Comparison of ENCODE assay signal across 9 cellular contexts in genomic region chr2:143161982-143162837, GRCh38. TPM values are rescaled to one million over a fixed set of nuclear protein-coding genes. Genes with fewer than 3 reads are reported as not detected.
A peak's percentile ranks its signal among the peaks of the same experiment; 100 is the strongest.
DNase-seq lines count a peak whose midpoint lies in the region; ATAC-seq and TF ChIP-seq lines count a peak whose summit lies in the region.
"Had no signal": no experiment of that assay in that cellular context is flagged by ENCODE, and none has a peak within 500 bp of the region (broad histone marks: within the 10 kb centered on the region; RNA-seq: fewer than 3 reads in every experiment).

No MANE protein-coding gene starts in this region.

- peak; percentile 75 for ATAC-seq in HG02610 (IDR thresholded peaks at IDR 0.05; ENCODE audit: unreplicated experiment)
- ATAC-seq in activated B cell treated with CpG ODN at 0.5 μM for 24 hours (ENCODE audit: low read depth), result peak; percentile 95
- ATAC-seq in stimulated activated naive CD8-positive, alpha-beta T cell treated with anti-CD3 and anti-CD28 coated beads, Interleukin-15, amount 100 ng/mL, for 72 hours, result peak; percentile 99

- no peaks in the 10 kb centered on the region for H3K9me3 Mint-ChIP-seq in activated B cell treated with CpG ODN at 0.5 μM for 24 hours
- no peaks in the 10 kb centered on the region for H3K9me3 Mint-ChIP-seq in stimulated activated naive CD8-positive, alpha-beta T cell treated with anti-CD3 and anti-CD28 coated beads, Interleukin-15, amount 100 ng/mL, for 72 hours

- peaks cover 76% of the 10 kb centered on the region for H3K4me1 Mint-ChIP-seq in activated B cell treated with CpG ODN at 0.5 μM for 24 hours
- peaks cover 83% of the 10 kb centered on the region for H3K4me1 Mint-ChIP-seq in stimulated activated naive CD8-positive, alpha-beta T cell treated with anti-CD3 and anti-CD28 coated beads, Interleukin-15, amount 100 ng/mL, for 72 hours

- no peak overlapping the region for H3K27ac ChIP-seq in coronary artery
- H3K27ac ChIP-seq: skin epidermis had no signal

- H3K36me3 Mint-ChIP-seq in activated B cell treated with CpG ODN at 0.5 μM for 24 hours (ENCODE audit: low read depth), result peaks cover 54% of the 10 kb centered on the region

- no peak overlapping the region for H3K4me3 ChIP-seq in coronary artery
- H3K4me3 ChIP-seq: skin epidermis had no signal

- no peak overlapping the region for H3K4me3 Mint-ChIP-seq in activated B cell treated with CpG ODN at 0.5 μM for 24 hours
- no peak overlapping the region for H3K4me3 Mint-ChIP-seq in stimulated activated naive CD8-positive, alpha-beta T cell treated with anti-CD3 and anti-CD28 coated beads, Interleukin-15, amount 100 ng/mL, for 72 hours

- POLR2A ChIA-PET in activated B cell treated with CpG ODN at 0.5 μM for 24 hours (lab: Charles Lee), result interaction anchor here (0.9 to 1.6 kb wide), 6 partner anchors 9 to 99 kb away, joined by 3 to 8 read pairs (median 4); partner anchors contain the start of gene ARHGAP15

- no peaks in the 10 kb centered on the region for H3K27me3 Mint-ChIP-seq in activated B cell treated with CpG ODN at 0.5 μM for 24 hours
- no peaks in the 10 kb centered on the region for H3K27me3 Mint-ChIP-seq in stimulated activated naive CD8-positive, alpha-beta T cell treated with anti-CD3 and anti-CD28 coated beads, Interleukin-15, amount 100 ng/mL, for 72 hours

- TF ChIP-seq CTCF in activated B cell treated with CpG ODN at 0.5 μM for 24 hours (IDR thresholded peaks at IDR 0.05) (no peak), coronary artery (IDR thresholded peaks at IDR 0.05) (peak; percentile 35)

- peak overlapping the region; percentile 37 for H3K27ac Mint-ChIP-seq in activated B cell treated with CpG ODN at 0.5 μM for 24 hours
- H3K27ac Mint-ChIP-seq in stimulated activated naive CD8-positive, alpha-beta T cell treated with anti-CD3 and anti-CD28 coated beads, Interleukin-15, amount 100 ng/mL, for 72 hours, result peak overlapping the region; percentile 1 to 89

- intact Hi-C loops in activated B cell treated with CpG ODN at 0.5 μM for 24 hours (cut with micrococcal nuclease), result loop anchor here (1.0 to 2.0 kb wide), 6 partner anchors 34 to 127 kb away; no protein-coding TSS in a partner anchor

- peak; percentile 54 for DNase-seq in activated gamma-delta T cell treated with Interleukin-2 at 50 U/mL for 16 hours
- DNase-seq in activated gamma-delta T cell (lab: John Stamatoyannopoulos, UW), result no peak
- DNase-seq in NCI-H1694 (lab: John Stamatoyannopoulos, UW), result peak; percentile 79
- DNase-seq in activated B cell treated with CpG ODN at 0.5 μM for 24 hours, result no peak
- no peak for DNase-seq in coronary artery (ENCODE audit: low spot score)
- peak; percentile 40 for DNase-seq in myocyte (ENCODE audit: low read depth)
- DNase-seq in stimulated activated naive CD8-positive, alpha-beta T cell treated with anti-CD3 and anti-CD28 coated beads, Interleukin-15, amount 100 ng/mL, for 72 hours, result peak; percentile 25 to 63

- CTCF ChIA-PET in activated B cell treated with CpG ODN at 0.5 μM for 24 hours (lab: Charles Lee), result interaction anchor here (0.6 to 9.0 kb wide), 32 partner anchors 9 to 1055 kb away, joined by 3 to 143 read pairs (median 4); partner anchors contain the start of gene ARHGAP15

RNA-seq across cellular contexts. Expression of gene ARHGAP15, which starts 33.0 kb away (rescaled TPM):
- total RNA-seq in activated B cell treated with CpG ODN at 0.5 μM for 24 hours (101 and 112 TPM in 2 replicates), myocyte (not detected in 2 replicates)
- not detected for polyA plus RNA-seq in myocyte (2012)

Comparison
In these comparisons a context has a peak if more than half of its experiments do, and no peak if none do; other contexts are left out.
1. DNase-seq: peak in activated gamma-delta T cell treated with Interleukin-2 at 50 U/mL for 16 hours (single experiment), NCI-H1694 (single experiment), myocyte (single experiment) and stimulated activated naive CD8-positive, alpha-beta T cell treated with anti-CD3 and anti-CD28 coated beads, Interleukin-15, amount 100 ng/mL, for 72 hours (2 of 2); none in activated gamma-delta T cell (single experiment), activated B cell treated with CpG ODN at 0.5 μM for 24 hours (single experiment) and coronary artery (single experiment).
2. RNA of gene ARHGAP15, which starts 33.0 kb away (total RNA-seq): 101 to 112 TPM in activated B cell treated with CpG ODN at 0.5 μM for 24 hours; not detected in myocyte; every median in the first group is over 100 times any median in the second.
3. Peak in every context shown above with its lines, with median percentiles within 50 percentile points of each other: ATAC-seq.